In genomic region chr15:31461911-31462480, GRCh38 we compare ENCODE assay signal across 15 cellular contexts.
A peak's percentile ranks its signal among the peaks of the same experiment; 100 is the strongest.
DNase-seq lines count a peak whose midpoint lies in the region; ATAC-seq, FAIRE-seq and TF ChIP-seq lines count a peak whose summit lies in the region.
"Had no signal": no experiment of that assay in that cellular context is flagged by ENCODE, and none has a peak within 500 bp of the region (broad histone marks: within the 10 kb centered on the region; RNA-seq: fewer than 3 reads in every experiment).

No MANE protein-coding gene starts in this region.

- CTCF ChIA-PET in activated naive CD4-positive, alpha-beta T cell treated with anti-CD3 and anti-CD28 coated beads, Interleukin-2, amount 10 ng/mL, durations not matched to agents 7 days and 5 days (lab: Charles Lee) = interaction anchor here (0.7 to 2.0 kb wide), 4 partner anchors 10 to 26 kb away, joined by 3 to 6 read pairs (median 4); no protein-coding TSS in a partner anchor

- 61 to 69% (median 65%) methylated on average over 9 of the region's 9 CpGs for WGBS in heart left ventricle, 4 donors
- 88 to 93% methylated on average over 9 of the region's 9 CpGs for WGBS in testis, 2 donors

- intact Hi-C loops in heart left ventricle (cut with DNase I) = no loop called here
- intact Hi-C loops in testis (cut with DNase I; ENCODE audit: low total_unique reads) = no loop called here

- ATAC-seq in heart left ventricle (peak in 3 of 4 donors; percentile 38 to 45 (median 38)), GM18517 (IDR thresholded peaks at IDR 0.05; ENCODE audit: unreplicated experiment) (no peak), GM21529 (IDR thresholded peaks at IDR 0.05; ENCODE audit: unreplicated experiment) (no peak)
- ATAC-seq: stimulated activated naive B cell treated with anti-CD40 and anti-IgM and Interleukin-4, amounts not matched to agents 10 μg/mL and 1 μg/mL and 100 μg/mL, for 72 hours had no signal

- no peaks in the 10 kb centered on the region for H3K27me3 ChIP-seq in heart left ventricle
- H3K27me3 ChIP-seq in testis = no peaks in the 10 kb centered on the region

- H3K4me3 ChIP-seq in heart left ventricle (no peak overlapping the region), testis (no peak overlapping the region)
- H3K4me3 ChIP-seq: lung had no signal

- H3K4me3 Mint-ChIP-seq in activated naive CD4-positive, alpha-beta T cell treated with anti-CD3 and anti-CD28 coated beads, Interleukin-2, amount 10 ng/mL, durations not matched to agents 7 days and 5 days = no peak overlapping the region
- H3K4me3 Mint-ChIP-seq: stimulated activated naive B cell treated with anti-CD40 and anti-IgM and Interleukin-4, amounts not matched to agents 10 μg/mL and 1 μg/mL and 100 μg/mL, for 72 hours had no signal

- H3K36me3 ChIP-seq in heart left ventricle (no peaks in the 10 kb centered on the region), testis (ENCODE audit: low read depth, missing control alignments) (no peaks in the 10 kb centered on the region)

- TF ChIP-seq POLR2A in heart left ventricle (IDR thresholded peaks at IDR 0.05) (no peak), testis (IDR thresholded peaks at IDR 0.05) (no peak), GM12891 (IDR thresholded peaks at IDR 0.05; ENCODE audit: low read depth, low read length) (no peak)

- no peaks in the 10 kb centered on the region for H3K9me3 Mint-ChIP-seq in activated naive CD4-positive, alpha-beta T cell treated with anti-CD3 and anti-CD28 coated beads, Interleukin-2, amount 10 ng/mL, durations not matched to agents 7 days and 5 days
- H3K9me3 Mint-ChIP-seq: stimulated activated naive B cell treated with anti-CD40 and anti-IgM and Interleukin-4, amounts not matched to agents 10 μg/mL and 1 μg/mL and 100 μg/mL, for 72 hours had no signal

- TF ChIP-seq CTCF in VCaP (conservative IDR thresholded peaks at IDR 0.05) (peak; percentile 50), heart left ventricle (IDR thresholded peaks at IDR 0.05) (peak in 3 of 12 donors; percentile 8 to 21 (median 18)), testis (IDR thresholded peaks at IDR 0.05) (no peak)

- H3K9me3 ChIP-seq in heart left ventricle (no peaks in the 10 kb centered on the region), testis (no peaks in the 10 kb centered on the region)

- H3K4me1 Mint-ChIP-seq in activated naive CD4-positive, alpha-beta T cell treated with anti-CD3 and anti-CD28 coated beads, Interleukin-2, amount 10 ng/mL, durations not matched to agents 7 days and 5 days = peaks cover 21% of the 10 kb centered on the region

- H3K27ac Mint-ChIP-seq in activated naive CD4-positive, alpha-beta T cell treated with anti-CD3 and anti-CD28 coated beads, Interleukin-2, amount 10 ng/mL, durations not matched to agents 7 days and 5 days = peak overlapping the region; percentile 37
- H3K27ac Mint-ChIP-seq: stimulated activated naive B cell treated with anti-CD40 and anti-IgM and Interleukin-4, amounts not matched to agents 10 μg/mL and 1 μg/mL and 100 μg/mL, for 72 hours had no signal

- H3K36me3 Mint-ChIP-seq in activated naive CD4-positive, alpha-beta T cell treated with anti-CD3 and anti-CD28 coated beads, Interleukin-2, amount 10 ng/mL, durations not matched to agents 7 days and 5 days = no peaks in the 10 kb centered on the region
- H3K36me3 Mint-ChIP-seq: stimulated activated naive B cell treated with anti-CD40 and anti-IgM and Interleukin-4, amounts not matched to agents 10 μg/mL and 1 μg/mL and 100 μg/mL, for 72 hours had no signal

- no peak for FAIRE-seq in GM12891 (lab: Jason Lieb, UNC)

- no peak overlapping the region for H3K27ac ChIP-seq in VCaP
- H3K27ac ChIP-seq in heart left ventricle = no peak overlapping the region
- H3K27ac ChIP-seq in testis = no peak overlapping the region

- peaks cover 19% of the 10 kb centered on the region for H3K27me3 Mint-ChIP-seq in activated naive CD4-positive, alpha-beta T cell treated with anti-CD3 and anti-CD28 coated beads, Interleukin-2, amount 10 ng/mL, durations not matched to agents 7 days and 5 days
- H3K27me3 Mint-ChIP-seq: stimulated activated naive B cell treated with anti-CD40 and anti-IgM and Interleukin-4, amounts not matched to agents 10 μg/mL and 1 μg/mL and 100 μg/mL, for 72 hours had no signal

- peak; percentile 11 for DNase-seq in activated naive CD4-positive, alpha-beta T cell treated with anti-CD3 and anti-CD28 coated beads, Interleukin-2, amount 10 ng/mL, durations not matched to agents 7 days and 5 days
- DNase-seq in activated naive CD4-positive, alpha-beta T cell (lab: John Stamatoyannopoulos, UW) = no peak
- peak in 1 of 5 donors; percentile 16 for DNase-seq in heart left ventricle
- peak; percentile 4 for DNase-seq in testis
- DNase-seq in GM12891 (ENCODE audit: insufficient read length, low spot score) = no peak
- DNase-seq: C1 segment of cervical spinal cord; EL; NCI-H1436; NCI-H510A; occipital lobe; stimulated activated naive B cell treated with anti-CD40 and anti-IgM and Interleukin-4, amounts not matched to agents 10 μg/mL and 1 μg/mL and 100 μg/mL, for 72 hours had no signal

- H3K4me1 ChIP-seq in heart left ventricle (peaks cover 0 to 16% (median 3%) of the 10 kb centered on the region in 12 donors), testis (no peaks in the 10 kb centered on the region)

TF ChIP-seq in GM12891, 5 proteins besides CTCF, POLR2A, EP300 and RAD21:
- TF ChIP-seq POLR2AphosphoS5 (IDR thresholded peaks at IDR 0.05; ENCODE audit: low read depth, low read length) = no peak
- no peak for TF ChIP-seq POU2F2 (IDR thresholded peaks at IDR 0.05; ENCODE audit: low read depth, low read length)
- TF ChIP-seq SPI1 (IDR thresholded peaks at IDR 0.05; ENCODE audit: low read depth, low read length) = no peak
- no peak for TF ChIP-seq PAX5 (IDR thresholded peaks at IDR 0.05; ENCODE audit: insufficient read depth, low read length, severe bottlenecking)
- TF ChIP-seq TAF1 (IDR thresholded peaks at IDR 0.05; ENCODE audit: low read depth, low read length) = no peak
TF ChIP-seq in GM12891: peak in this region for 0.

Comparison
In these comparisons a context has a peak if more than half of its experiments do, and no peak if none do; other contexts are left out.
1. DNase-seq: peak in activated naive CD4-positive, alpha-beta T cell treated with anti-CD3 and anti-CD28 coated beads, Interleukin-2, amount 10 ng/mL, durations not matched to agents 7 days and 5 days (single experiment) and testis (single experiment); none in activated naive CD4-positive, alpha-beta T cell (0 of 4) and GM12891 (single experiment).
2. ATAC-seq: peak in heart left ventricle (3 of 4); none in GM18517 (single experiment) and GM21529 (single experiment).